In the genomic region with DNA sequence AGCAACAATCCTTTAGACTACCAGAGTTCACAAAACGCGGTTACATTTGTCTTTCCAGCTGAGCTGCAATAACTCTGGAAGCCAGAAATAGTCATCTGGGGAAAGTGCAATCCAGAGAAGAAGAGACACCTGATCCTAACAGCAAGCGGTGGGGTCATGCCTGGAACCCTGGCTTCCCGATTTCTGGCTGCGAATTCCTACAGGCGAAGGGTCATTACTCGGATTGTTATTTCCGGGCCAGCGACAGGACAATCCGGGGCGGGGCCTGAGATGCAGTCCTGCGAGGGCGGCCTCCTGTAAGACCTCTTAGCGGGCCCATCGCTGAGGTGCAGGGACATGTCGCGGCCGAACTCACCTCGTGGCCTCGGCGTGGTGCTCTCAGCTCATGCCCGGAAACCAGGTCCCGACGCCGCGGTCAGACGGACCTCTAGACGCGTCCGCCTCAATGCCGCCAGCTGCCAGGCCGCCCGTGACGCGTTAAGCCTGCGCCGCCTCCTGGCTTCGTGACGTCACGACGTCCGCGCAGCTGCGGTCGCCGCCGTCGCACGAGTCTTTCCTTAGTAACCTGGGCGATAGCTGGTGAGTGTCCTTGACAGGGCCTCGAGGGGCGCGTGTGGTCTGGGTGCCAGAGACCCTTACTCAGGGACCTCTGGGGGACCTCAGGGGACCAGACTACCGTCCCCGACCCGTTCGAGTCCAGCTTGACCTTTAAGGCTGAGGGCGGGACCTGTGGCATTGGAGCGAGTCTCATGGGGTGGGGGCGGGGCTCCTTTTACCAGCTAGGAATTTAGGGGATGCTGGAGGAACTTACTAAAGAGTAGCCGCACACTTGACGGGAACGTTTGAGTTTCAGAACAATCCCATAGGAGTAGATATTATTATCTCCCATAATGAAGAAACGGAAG, we compare ENCODE assay signal across 8 cellular contexts. TPM values are rescaled to one million over a fixed set of nuclear protein-coding genes. Genes with fewer than 3 reads are reported as not detected.
DNase-seq lines count a peak whose midpoint lies in the region; ATAC-seq and TF ChIP-seq lines count a peak whose summit lies in the region.

TSS of gene MRRF (plus strand) at position 523 of the 905 bp plus-strand sequence. CDS start 6,010 bp downstream, outside the sequence.
A gene with protein sequence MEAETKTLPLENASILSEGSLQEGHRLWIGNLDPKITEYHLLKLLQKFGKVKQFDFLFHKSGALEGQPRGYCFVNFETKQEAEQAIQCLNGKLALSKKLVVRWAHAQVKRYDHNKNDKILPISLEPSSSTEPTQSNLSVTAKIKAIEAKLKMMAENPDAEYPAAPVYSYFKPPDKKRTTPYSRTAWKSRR (minus strand): TSS at position 481 of the 905 bp plus-strand sequence. CDS start 3,348 bp downstream, outside the sequence.

- TF ChIP-seq CTCF in astrocyte of the cerebellum (IDR thresholded peaks at IDR 0.05; ENCODE audit: low read depth, low read length, missing control alignments) (no peak), hepatocyte (IDR thresholded peaks at IDR 0.05; ENCODE audit: poor library complexity) (no peak)

- in situ Hi-C loops in astrocyte of the cerebellum (cut with HindIII; ENCODE audit: low sequenced_read_pairs) = no loop called here

- H3K4me2 ChIP-seq in hepatocyte = peak within 1 kb of the TSS; percentile 91

- H3K79me2 ChIP-seq in hepatocyte = peaks cover 68% of the 10 kb centered on the region

- H3K9me3 ChIP-seq in hepatocyte (ENCODE audit: low read depth) (no peaks in the 10 kb centered on the region), aorta (ENCODE audit: control insufficient read depth, low read length) (no peaks in the 10 kb centered on the region)

- WGBS in hepatocyte (ENCODE audit: low lambda C conversion rate, missing lambda C conversion rate) = under 1% methylated on average over 64 of the region's 64 CpGs
- WGBS in aorta, 2 donors = 0 to 1% methylated on average over 64 of the region's 64 CpGs

- peak; percentile 49 for DNase-seq in NCI-H1694 treated with DMSO at 0.1 percent for 48 hours (lab: John Stamatoyannopoulos, UW)
- peak; percentile 83 for DNase-seq in T-helper 9 cell
- DNase-seq in astrocyte of the cerebellum (ENCODE audit: low read depth) = peak; percentile 71
- peak; percentile 96 for DNase-seq in hepatocyte (ENCODE audit: low spot score)
- DNase-seq in renal cortical epithelial cell (ENCODE audit: low read depth) = peak; percentile 67
- peak; percentile 94 to 97 for DNase-seq in aorta

- no peaks in the 10 kb centered on the region for H3K9me2 ChIP-seq in hepatocyte (replicated peaks; ENCODE audit: insufficient read depth)

- TF ChIP-seq POLR2A in GM18505 (IDR thresholded peaks at IDR 0.05; ENCODE audit: borderline replicate concordance, extremely low read depth, insufficient read depth, insufficient read length) = peak; percentile 88

- H4K20me1 ChIP-seq in hepatocyte (ENCODE audit: insufficient read depth, poor library complexity, severe bottlenecking) = no peaks in the 10 kb centered on the region

- H3K36me3 ChIP-seq in hepatocyte (replicated peaks; ENCODE audit: insufficient read depth, low read depth) (no peaks in the 10 kb centered on the region), aorta (ENCODE audit: control insufficient read depth in 1 of 2, insufficient read depth in 2 of 2, low read length in 1 of 2) (peaks cover 0 to 3% of the 10 kb centered on the region in 2 donors)

- peak within 1 kb of the TSS; percentile 92 for H2AFZ ChIP-seq in hepatocyte

- intact Hi-C loops in aorta (cut with DNase I) = loop anchor here in 1 of 2 donors (5.0 kb wide), 1 partner anchor 107 kb away; the partner anchor contains the start of genes MORN5 and NDUFA8

- ATAC-seq in GM18505 (IDR thresholded peaks at IDR 0.05; ENCODE audit: unreplicated experiment) = peak; percentile 87
- peak; percentile 94 for ATAC-seq in HG02885 (IDR thresholded peaks at IDR 0.05; ENCODE audit: poor library complexity, unreplicated experiment)
- peak; percentile 96 for ATAC-seq in aorta (ENCODE audit: low FRiP score)

- H3K27ac ChIP-seq in hepatocyte (peak within 1 kb of the TSS; percentile 96), aorta (ENCODE audit: low read depth in 1 of 2, low read length in 2 of 2) (peak within 1 kb of the TSS; percentile 80 to 92)

- peaks cover 29% of the 10 kb centered on the region for H3K4me1 ChIP-seq in hepatocyte (ENCODE audit: insufficient read depth)
- H3K4me1 ChIP-seq in aorta (ENCODE audit: control insufficient read depth in 1 of 2, insufficient read depth in 2 of 2, low read length in 2 of 2) = peaks cover 5 to 6% of the 10 kb centered on the region in 2 donors

- H3K4me3 ChIP-seq in astrocyte of the cerebellum (ENCODE audit: low read depth, low read length) = peak within 1 kb of the TSS; percentile 91
- H3K4me3 ChIP-seq in hepatocyte = peak within 1 kb of the TSS; percentile 85
- H3K4me3 ChIP-seq in aorta (ENCODE audit: low read length in 2 of 2) = peak within 1 kb of the TSS; percentile 60 to 90

- H3K27me3 ChIP-seq in hepatocyte (no peaks in the 10 kb centered on the region), aorta (ENCODE audit: control insufficient read depth in 1 of 2, insufficient read depth in 2 of 2, low read length in 1 of 2) (no peaks in the 10 kb centered on the region)

RNA-seq across cellular contexts. Expression of gene MRRF, which starts in this region (rescaled TPM):
- 32.9 and 33.2 TPM in 2 replicates for total RNA-seq in hepatocyte
- 26.8 and 28.4 TPM in 2 replicates for polyA plus RNA-seq in hepatocyte
- total RNA-seq in renal cortical epithelial cell = 41.2 and 45.4 TPM in 2 replicates
- total RNA-seq in aorta = 10 to 100 TPM; 20.5 to 28.7 TPM
- polyA plus RNA-seq in aorta = 10 to 100 TPM; 18.7 to 20.4 TPM

RNA-seq across cellular contexts. Expression of the second gene that starts in this region (rescaled TPM):
- 15.5 and 15.9 TPM in 2 replicates for total RNA-seq in hepatocyte
- polyA plus RNA-seq in hepatocyte = 14.3 and 22.0 TPM in 2 replicates
- total RNA-seq in renal cortical epithelial cell = 14.9 and 16.0 TPM in 2 replicates
- total RNA-seq in aorta = 10 to 100 TPM; 15.0 to 16.6 TPM
- 1 to 10 TPM; 7.6 to 8.3 TPM for polyA plus RNA-seq in aorta

Comparison
In these comparisons a context has a peak if more than half of its experiments do, and no peak if none do; other contexts are left out.
1. Peak in every context shown above with its lines: DNase-seq, ATAC-seq, H3K4me3 ChIP-seq and H3K27ac ChIP-seq.